Comparison of ENCODE assay signal across 22 cellular contexts in the genomic region with DNA sequence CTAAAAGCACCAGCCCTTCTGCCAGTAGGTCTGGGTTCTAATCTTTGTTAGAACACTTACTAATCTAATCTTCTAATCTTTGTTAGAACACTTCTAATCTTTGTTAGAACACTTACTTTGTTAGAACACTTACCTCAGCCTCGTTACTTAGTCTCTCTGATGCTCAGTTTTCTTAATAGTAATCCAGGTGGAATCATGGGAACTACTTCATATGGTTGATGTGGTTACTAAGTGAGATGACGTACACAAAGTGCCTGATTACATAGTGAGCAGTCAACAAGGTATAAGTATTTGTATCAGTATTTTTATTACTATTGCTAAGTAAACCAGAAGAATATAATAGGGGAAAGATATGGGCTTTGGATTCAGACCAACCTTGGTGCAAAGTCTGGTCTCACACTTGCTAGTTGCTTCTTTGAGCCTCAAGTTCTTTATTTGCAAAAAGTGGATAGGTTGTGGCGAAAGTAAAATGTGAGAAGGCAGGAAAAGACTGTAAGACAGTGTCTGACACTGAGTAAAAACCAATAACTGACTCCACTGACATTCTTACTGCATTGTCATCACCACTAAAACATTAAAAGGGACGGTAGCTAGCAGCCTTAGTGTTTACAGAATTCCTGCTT.
DNase-seq lines count a peak whose midpoint lies in the region; ATAC-seq and TF ChIP-seq lines count a peak whose summit lies in the region.
"Had no signal": no experiment of that assay in that cellular context is flagged by ENCODE, and none has a peak within 500 bp of the region (broad histone marks: within the 10 kb centered on the region; RNA-seq: fewer than 3 reads in every experiment).

No MANE protein-coding gene starts in this region.

- H3K9me3 Mint-ChIP-seq in stimulated activated naive CD8-positive, alpha-beta T cell treated with anti-CD3 and anti-CD28 coated beads, Interleukin-15, Interleukin-2, amounts not matched to agents 100 ng/mL and 50 ng/mL, for 24 hours, result no peaks in the 10 kb centered on the region
- H3K9me3 Mint-ChIP-seq in central memory CD8-positive, alpha-beta T cell, result no peaks in the 10 kb centered on the region
- H3K9me3 Mint-ChIP-seq in natural killer cell (no peaks in the 10 kb centered on the region), glutamatergic neuron (ENCODE audit: unreplicated experiment) (no peaks in the 10 kb centered on the region)
- H3K9me3 Mint-ChIP-seq: CD4-positive, alpha-beta T cell; T-helper 2 cell treated with Interferon-gamma antibody and Interleukin-4, amounts not matched to agents 5 μg/mL and 100 μg/mL, for 36 hours had no signal

- peaks cover 42% of the 10 kb centered on the region for H3K4me1 Mint-ChIP-seq in stimulated activated naive CD8-positive, alpha-beta T cell treated with anti-CD3 and anti-CD28 coated beads, Interleukin-15, Interleukin-2, amounts not matched to agents 100 ng/mL and 50 ng/mL, for 24 hours (ENCODE audit: low read depth)
- H3K4me1 Mint-ChIP-seq in central memory CD8-positive, alpha-beta T cell, result peaks cover 72% of the 10 kb centered on the region
- H3K4me1 Mint-ChIP-seq in natural killer cell (peaks cover 68 to 76% of the 10 kb centered on the region in 2 donors), glutamatergic neuron (ENCODE audit: low read depth, unreplicated experiment) (peaks cover 17% of the 10 kb centered on the region)

- no peak overlapping the region for H3K4me3 Mint-ChIP-seq in stimulated activated naive CD8-positive, alpha-beta T cell treated with anti-CD3 and anti-CD28 coated beads, Interleukin-15, Interleukin-2, amounts not matched to agents 100 ng/mL and 50 ng/mL, for 24 hours
- H3K4me3 Mint-ChIP-seq in central memory CD8-positive, alpha-beta T cell, result peak overlapping the region; percentile 51
- H3K4me3 Mint-ChIP-seq in natural killer cell (peak overlapping the region; percentile 75), glutamatergic neuron (ENCODE audit: unreplicated experiment) (no peak overlapping the region)
- H3K4me3 Mint-ChIP-seq: CD4-positive, alpha-beta T cell; T-helper 2 cell treated with Interferon-gamma antibody and Interleukin-4, amounts not matched to agents 5 μg/mL and 100 μg/mL, for 36 hours had no signal

- DNase-seq in stimulated activated naive CD8-positive, alpha-beta T cell treated with anti-CD3 and anti-CD28 coated beads, Interleukin-15, Interleukin-2, amounts not matched to agents 100 U/mL and 50 U/mL, for 24 hours, result no peak
- no peak for DNase-seq in central memory CD8-positive, alpha-beta T cell (ENCODE audit: low spot score in 2 of 2)
- DNase-seq in natural killer cell (no peak), hippocampal formation (lab: John Stamatoyannopoulos, UW) (no peak), glutamatergic neuron (no peak)
- no peak for DNase-seq in effector CD4-positive, alpha-beta T cell
- DNase-seq: activated CD4-positive, alpha-beta T cell treated with anti-CD3 and anti-CD28 coated beads, Interleukin-2, amount 50 U/mL, for 48 hours; activated naive CD4-positive, alpha-beta T cell; activated T-cell treated with anti-CD3 and anti-CD28 coated beads, Interleukin-2, amount 50 U/mL, for 1 hour; caudate nucleus; CD4-positive, alpha-beta T cell; DMS153; dorsolateral prefrontal cortex; foreskin keratinocyte; KG1; NCI-H748 treated with DMSO at 0.1 percent for 48 hours; occipital lobe had no signal

- ATAC-seq in stimulated activated naive CD8-positive, alpha-beta T cell treated with anti-CD3 and anti-CD28 coated beads, Interleukin-15, Interleukin-2, amounts not matched to agents 100 U/mL and 50 U/mL, for 24 hours, result no peak
- ATAC-seq in central memory CD8-positive, alpha-beta T cell (replicated peaks; ENCODE audit: extremely low read depth, poor library complexity, severe bottlenecking), result peak; percentile 80
- ATAC-seq in natural killer cell, result peak; percentile 69 to 82 (median 81)
- ATAC-seq in HG03439 (IDR thresholded peaks at IDR 0.05; ENCODE audit: unreplicated experiment), result no peak
- ATAC-seq: foreskin keratinocyte, HCT116, SK-N-SH treated with all-trans-retinoic acid at 6 μM for 48 hours had no signal

- H3K27me3 Mint-ChIP-seq in stimulated activated naive CD8-positive, alpha-beta T cell treated with anti-CD3 and anti-CD28 coated beads, Interleukin-15, Interleukin-2, amounts not matched to agents 100 ng/mL and 50 ng/mL, for 24 hours, result peaks cover 22% of the 10 kb centered on the region
- H3K27me3 Mint-ChIP-seq in central memory CD8-positive, alpha-beta T cell, result no peaks in the 10 kb centered on the region
- H3K27me3 Mint-ChIP-seq in natural killer cell (ENCODE audit: low read depth in 2 of 2), result no peaks in the 10 kb centered on the region
- H3K27me3 Mint-ChIP-seq in glutamatergic neuron (ENCODE audit: unreplicated experiment), result no peaks in the 10 kb centered on the region
- H3K27me3 Mint-ChIP-seq: CD4-positive, alpha-beta T cell had no signal

- peaks cover 17% of the 10 kb centered on the region for H3K36me3 Mint-ChIP-seq in stimulated activated naive CD8-positive, alpha-beta T cell treated with anti-CD3 and anti-CD28 coated beads, Interleukin-15, Interleukin-2, amounts not matched to agents 100 ng/mL and 50 ng/mL, for 24 hours (ENCODE audit: low read depth)
- peaks cover 64% of the 10 kb centered on the region for H3K36me3 Mint-ChIP-seq in central memory CD8-positive, alpha-beta T cell (ENCODE audit: insufficient read depth)
- H3K36me3 Mint-ChIP-seq in natural killer cell, result peaks cover 20% of the 10 kb centered on the region
- H3K36me3 Mint-ChIP-seq in glutamatergic neuron (ENCODE audit: unreplicated experiment), result no peaks in the 10 kb centered on the region

- TF ChIP-seq CTCF in natural killer cell (IDR thresholded peaks at IDR 0.05), result no peak
- TF ChIP-seq CTCF in glutamatergic neuron (IDR thresholded peaks at IDR 0.05; ENCODE audit: partially characterized antibody, unreplicated experiment), result no peak

- intact Hi-C loops in natural killer cell (cut with micrococcal nuclease), result loop anchor here (2.0 kb wide), 1 partner anchor 16 kb away; no protein-coding TSS in a partner anchor

- H3K27ac Mint-ChIP-seq in stimulated activated naive CD8-positive, alpha-beta T cell treated with anti-CD3 and anti-CD28 coated beads, Interleukin-15, Interleukin-2, amounts not matched to agents 100 ng/mL and 50 ng/mL, for 24 hours, result peak overlapping the region; percentile 31
- H3K27ac Mint-ChIP-seq in central memory CD8-positive, alpha-beta T cell (ENCODE audit: low read depth), result peak overlapping the region; percentile 90
- H3K27ac Mint-ChIP-seq in natural killer cell (peak overlapping the region; percentile 89 to 97), glutamatergic neuron (ENCODE audit: unreplicated experiment) (no peak overlapping the region)
- H3K27ac Mint-ChIP-seq: CD4-positive, alpha-beta T cell; T-helper 2 cell treated with Interferon-gamma antibody and Interleukin-4, amounts not matched to agents 5 μg/mL and 100 μg/mL, for 36 hours had no signal

Comparison
In these comparisons a context has a peak if more than half of its experiments do, and no peak if none do; other contexts are left out.
1. H3K4me3 Mint-ChIP-seq: peak in central memory CD8-positive, alpha-beta T cell (single experiment) and natural killer cell (single experiment); none in stimulated activated naive CD8-positive, alpha-beta T cell treated with anti-CD3 and anti-CD28 coated beads, Interleukin-15, Interleukin-2, amounts not matched to agents 100 ng/mL and 50 ng/mL, for 24 hours (single experiment) and glutamatergic neuron (single experiment).
2. ATAC-seq: peak in central memory CD8-positive, alpha-beta T cell (single experiment) and natural killer cell (3 of 3); none in stimulated activated naive CD8-positive, alpha-beta T cell treated with anti-CD3 and anti-CD28 coated beads, Interleukin-15, Interleukin-2, amounts not matched to agents 100 U/mL and 50 U/mL, for 24 hours (single experiment) and HG03439 (single experiment).